In the genomic region with DNA sequence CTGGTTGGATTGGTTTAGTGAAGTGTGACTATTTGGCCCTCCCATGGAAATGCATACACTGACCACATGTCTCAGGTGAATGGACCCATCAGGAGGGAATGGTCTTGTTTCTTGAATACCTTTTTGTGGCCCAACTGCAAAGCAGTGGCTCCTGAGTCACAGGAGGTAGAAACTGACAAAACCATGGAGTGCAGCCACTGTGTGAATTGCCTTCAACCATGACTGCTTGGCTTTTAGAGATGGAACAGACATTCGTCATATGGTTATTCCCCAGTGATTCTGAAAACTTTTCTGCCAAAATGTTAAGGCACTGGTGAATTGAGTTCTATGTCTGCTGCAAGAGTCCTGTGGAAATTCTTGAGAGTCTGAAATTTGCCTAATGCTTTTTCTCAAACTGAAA, we compare ENCODE assay signal across 12 cellular contexts.
DNase-seq lines count a peak whose midpoint lies in the region; ATAC-seq and TF ChIP-seq lines count a peak whose summit lies in the region.
"Had no signal": no experiment of that assay in that cellular context is flagged by ENCODE, and none has a peak within 500 bp of the region (broad histone marks: within the 10 kb centered on the region; RNA-seq: fewer than 3 reads in every experiment).

No MANE protein-coding gene starts in this region.

- DNase-seq in Right ventricle myocardium superior (no peak), tibial artery (no peak), NCI-H524 treated with DMSO at 0.1 percent for 48 hours (lab: John Stamatoyannopoulos, UW) (no peak)
- no peak for DNase-seq in activated naive CD8-positive, alpha-beta T cell treated with anti-CD3 and anti-CD28 coated beads, Interleukin-2, amount 50 U/mL, for 24 hours
- DNase-seq: activated CD4-positive, CD25-positive, alpha-beta regulatory T cell treated with anti-CD3 and anti-CD28 coated beads, Interleukin-2, amount 50 U/mL, for 72 hours; retina; testis had no signal

- no peaks in the 10 kb centered on the region for H3K36me3 Mint-ChIP-seq in activated naive CD8-positive, alpha-beta T cell treated with anti-CD3 and anti-CD28 coated beads, Interleukin-2, amount 50 U/mL, for 24 hours (ENCODE audit: low read depth)

- H3K36me3 ChIP-seq in tibial artery, result no peaks in the 10 kb centered on the region

- intact Hi-C loops in Right ventricle myocardium superior (cut with DNase I) (no loop called here), tibial artery (cut with DNase I; ENCODE audit: low total_unique reads) (no loop called here)

- no peaks in the 10 kb centered on the region for H3K9me3 ChIP-seq in tibial artery
- H3K9me3 ChIP-seq: testis had no signal

- H3K27ac ChIP-seq in tibial artery, result peak overlapping the region; percentile 71 to 74
- H3K27ac ChIP-seq: SK-N-MC, testis had no signal

- TF ChIP-seq CTCF in tibial artery (IDR thresholded peaks at IDR 0.05), result no peak

- H3K27me3 Mint-ChIP-seq in activated naive CD8-positive, alpha-beta T cell treated with anti-CD3 and anti-CD28 coated beads, Interleukin-2, amount 50 U/mL, for 24 hours, result no peaks in the 10 kb centered on the region

- peaks cover 0 to 74% (median 27%) of the 10 kb centered on the region in 4 donors for H3K4me1 ChIP-seq in tibial artery
- H3K4me1 ChIP-seq: testis had no signal

- H3K4me3 Mint-ChIP-seq in activated naive CD8-positive, alpha-beta T cell treated with anti-CD3 and anti-CD28 coated beads, Interleukin-2, amount 50 U/mL, for 24 hours, result no peak overlapping the region
- H3K4me3 Mint-ChIP-seq: activated T-helper 1 cell treated with anti-CD3 and anti-CD28 coated beads, Interleukin-12 subunit alpha, Interleukin-12 subunit beta, Interleukin-2, Interleukin-4 antibody, amounts not matched to agents 30 ng/mL and 10 ng/mL and 1 ng/mL, durations not matched to agents 14 hours and 24 hours and 36 hours had no signal

- no peak overlapping the region for H3K27ac Mint-ChIP-seq in activated naive CD8-positive, alpha-beta T cell treated with anti-CD3 and anti-CD28 coated beads, Interleukin-2, amount 50 U/mL, for 24 hours
- H3K27ac Mint-ChIP-seq: activated T-helper 1 cell treated with anti-CD3 and anti-CD28 coated beads, Interleukin-12 subunit alpha, Interleukin-12 subunit beta, Interleukin-2, Interleukin-4 antibody, amounts not matched to agents 30 ng/mL and 10 ng/mL and 1 ng/mL, durations not matched to agents 14 hours and 24 hours and 36 hours had no signal

- no peak overlapping the region for H3K4me3 ChIP-seq in tibial artery
- H3K4me3 ChIP-seq: SK-N-MC, testis had no signal

- ATAC-seq in GM21390 (IDR thresholded peaks at IDR 0.05; ENCODE audit: unreplicated experiment) (peak; percentile 50), HG03139 (IDR thresholded peaks at IDR 0.05; ENCODE audit: unreplicated experiment) (peak; percentile 49), Right ventricle myocardium superior (ENCODE audit: poor library complexity) (peak; percentile 52), HG03469 (IDR thresholded peaks at IDR 0.05; ENCODE audit: unreplicated experiment) (no peak)
- no peak for ATAC-seq in activated naive CD8-positive, alpha-beta T cell treated with anti-CD3 and anti-CD28 coated beads, Interleukin-2, amount 50 U/mL, for 24 hours

- no peaks in the 10 kb centered on the region for H3K9me3 Mint-ChIP-seq in activated naive CD8-positive, alpha-beta T cell treated with anti-CD3 and anti-CD28 coated beads, Interleukin-2, amount 50 U/mL, for 24 hours

- H3K4me1 Mint-ChIP-seq in activated naive CD8-positive, alpha-beta T cell treated with anti-CD3 and anti-CD28 coated beads, Interleukin-2, amount 50 U/mL, for 24 hours, result peaks cover 3% of the 10 kb centered on the region

- H3K27me3 ChIP-seq in tibial artery, result no peaks in the 10 kb centered on the region
- H3K27me3 ChIP-seq: testis had no signal

Comparison
In these comparisons a context has a peak if more than half of its experiments do, and no peak if none do; other contexts are left out.
1. ATAC-seq: peak in GM21390 (single experiment), HG03139 (single experiment) and Right ventricle myocardium superior (single experiment); none in activated naive CD8-positive, alpha-beta T cell treated with anti-CD3 and anti-CD28 coated beads, Interleukin-2, amount 50 U/mL, for 24 hours (single experiment) and HG03469 (single experiment).